Comparison of ENCODE assay signal across 9 cellular contexts in genomic region chr6:107731422-107732319, GRCh38.
DNase-seq lines count a peak whose midpoint lies in the region; ATAC-seq and TF ChIP-seq lines count a peak whose summit lies in the region.
"Had no signal": no experiment of that assay in that cellular context is flagged by ENCODE, and none has a peak within 500 bp of the region (broad histone marks: within the 10 kb centered on the region; RNA-seq: fewer than 3 reads in every experiment).

No MANE protein-coding gene starts in this region.

- H3K4me1 ChIP-seq in BLaER1, result peaks cover 71% of the 10 kb centered on the region
- peaks cover 17% of the 10 kb centered on the region in 2 donors for H3K4me1 ChIP-seq in mucosa of rectum (ENCODE audit: control insufficient read depth in 2 of 2, insufficient read depth in 2 of 2, low read length in 2 of 2)
- H3K4me1 ChIP-seq in left ventricle myocardium inferior, result no peaks in the 10 kb centered on the region

- intact Hi-C loops in left ventricle myocardium inferior (cut with micrococcal nuclease), result no loop called here

- H3K36me3 ChIP-seq in BLaER1 (no peaks in the 10 kb centered on the region), mucosa of rectum (ENCODE audit: control insufficient read depth in 2 of 2, insufficient read depth in 2 of 2, low read length in 2 of 2) (no peaks in the 10 kb centered on the region), left ventricle myocardium inferior (no peaks in the 10 kb centered on the region), MG63 (no peaks in the 10 kb centered on the region)

- H3K9me3 Mint-ChIP-seq in activated naive CD4-positive, alpha-beta T cell treated with anti-CD3 and anti-CD28 coated beads, Interleukin-2, amount 50 U/mL, for 72 hours, result no peaks in the 10 kb centered on the region

- H3K9me3 ChIP-seq in BLaER1 (no peaks in the 10 kb centered on the region), mucosa of rectum (ENCODE audit: control insufficient read depth in 2 of 2, low read length in 2 of 2) (no peaks in the 10 kb centered on the region), left ventricle myocardium inferior (replicated peaks) (no peaks in the 10 kb centered on the region), MG63 (no peaks in the 10 kb centered on the region)

- H3K27me3 ChIP-seq in BLaER1 (no peaks in the 10 kb centered on the region), mucosa of rectum (ENCODE audit: control insufficient read depth in 2 of 2, insufficient read depth in 2 of 2, low read length in 2 of 2) (peaks cover 0 to 3% of the 10 kb centered on the region in 2 donors), left ventricle myocardium inferior (ENCODE audit: low read depth) (peaks cover 83% of the 10 kb centered on the region), MG63 (peaks cover 10% of the 10 kb centered on the region; the same call in 1 of the 2 replicates)

- ATAC-seq in activated naive CD4-positive, alpha-beta T cell treated with anti-CD3 and anti-CD28 coated beads, Interleukin-2, amount 50 U/mL, for 72 hours, result peak; percentile 16 to 49
- no peak for ATAC-seq in GM18511 (IDR thresholded peaks at IDR 0.05; ENCODE audit: unreplicated experiment)

- H3K36me3 Mint-ChIP-seq in activated naive CD4-positive, alpha-beta T cell treated with anti-CD3 and anti-CD28 coated beads, Interleukin-2, amount 50 U/mL, for 72 hours, result peaks cover 13 to 19% of the 10 kb centered on the region in 2 donors

- H3K27ac Mint-ChIP-seq in activated naive CD4-positive, alpha-beta T cell treated with anti-CD3 and anti-CD28 coated beads, Interleukin-2, amount 50 U/mL, for 72 hours, result peak overlapping the region; percentile 87 to 94

- H4K20me1 ChIP-seq in BLaER1, result no peaks in the 10 kb centered on the region

- peak overlapping the region; percentile 89 for H3K4me2 ChIP-seq in BLaER1

- no peak for TF ChIP-seq CTCF in left ventricle myocardium inferior (IDR thresholded peaks at IDR 0.05; ENCODE audit: borderline replicate concordance)

- DNase-seq in HuH-7 (ENCODE audit: low spot score) (peak; percentile 37), ureter (ENCODE audit: low spot score) (no peak), left ventricle myocardium inferior (no peak), MG63 (no peak)
- no peak for DNase-seq in activated naive CD4-positive, alpha-beta T cell treated with anti-CD3 and anti-CD28 coated beads, Interleukin-2, amount 50 U/mL, for 72 hours (ENCODE audit: low spot score in 2 of 2)
- DNase-seq: NCI-H2029 had no signal

- H3K4me3 ChIP-seq in BLaER1 (peak overlapping the region; percentile 50), mucosa of rectum (ENCODE audit: low read length in 2 of 2) (peak overlapping the region; percentile 51 to 57), left ventricle myocardium inferior (no peak overlapping the region), MG63 (no peak overlapping the region)

- H3K27ac ChIP-seq in BLaER1 (peak overlapping the region; percentile 69), mucosa of rectum (ENCODE audit: low read depth in 2 of 2, low read length in 2 of 2) (peak overlapping the region in 1 of 2 donors; percentile 17), left ventricle myocardium inferior (replicated peaks) (no peak overlapping the region)

- H3K9ac ChIP-seq in BLaER1 (peak overlapping the region; percentile 62; the same call in 1 of the 2 replicates), mucosa of rectum (ENCODE audit: low read depth in 1 of 2, low read length in 2 of 2) (peak overlapping the region; percentile 24 to 49)

Comparison
In these comparisons a context has a peak if more than half of its experiments do, and no peak if none do; other contexts are left out.
1. H3K4me3 ChIP-seq: peak in BLaER1 (single experiment) and mucosa of rectum (2 of 2); none in left ventricle myocardium inferior (single experiment) and MG63 (single experiment).